ENCODE assay signal across 15 cellular contexts in genomic region chr12:105272814-105273416, GRCh38. TPM values are rescaled to one million over a fixed set of nuclear protein-coding genes. Genes with fewer than 3 reads are reported as not detected.
A peak's percentile ranks its signal among the peaks of the same experiment; 100 is the strongest.
DNase-seq lines count a peak whose midpoint lies in the region; ATAC-seq, FAIRE-seq and TF ChIP-seq lines count a peak whose summit lies in the region.
"Had no signal": no experiment of that assay in that cellular context is flagged by ENCODE, and none has a peak within 500 bp of the region (broad histone marks: within the 10 kb centered on the region; RNA-seq: fewer than 3 reads in every experiment).

No MANE protein-coding gene starts in this region.

- intact Hi-C loops in K562 (cut with micrococcal nuclease), result no loop called here
- intact Hi-C loops in A673 (cut with micrococcal nuclease; ENCODE audit: unreplicated experiment), result no loop called here

- H3K79me2 ChIP-seq in K562 (ENCODE audit: control insufficient read depth, insufficient read depth, low read length) (no peaks in the 10 kb centered on the region), keratinocyte (ENCODE audit: control insufficient read depth, insufficient read depth, low read length) (no peaks in the 10 kb centered on the region)

- H3K27ac ChIP-seq in K562 (ENCODE audit: extremely low read depth, low read depth, low read length) (no peak overlapping the region), keratinocyte (ENCODE audit: control insufficient read depth, insufficient read depth, low read length) (no peak overlapping the region), A673 (ENCODE audit: low read depth, low read length, poor library complexity, severe bottlenecking) (no peak overlapping the region)
- H3K27ac ChIP-seq: SK-N-MC had no signal

- FAIRE-seq in K562 (lab: Jason Lieb, UNC), result no peak
- peak; percentile 93 for FAIRE-seq in keratinocyte (lab: Jason Lieb, UNC)

- H3K4me1 ChIP-seq in HAP-1 (peaks cover 27% of the 10 kb centered on the region), K562 (replicated peaks in 1 of 2; ENCODE audit: control insufficient read depth in 2 of 2, insufficient read depth in 2 of 2, low read length in 2 of 2) (no peaks in the 10 kb centered on the region), keratinocyte (ENCODE audit: control insufficient read depth, extremely low read depth, insufficient read depth, low read length) (peaks cover 22% of the 10 kb centered on the region), A673 (ENCODE audit: insufficient read depth, low read length, poor library complexity, severe bottlenecking) (no peaks in the 10 kb centered on the region)

- no peak overlapping the region for H3K4me2 ChIP-seq in K562 (ENCODE audit: insufficient read depth, low read length)
- H3K4me2 ChIP-seq in keratinocyte (ENCODE audit: control insufficient read depth, extremely low read depth, insufficient read depth, low read depth, low read length), result peak overlapping the region; percentile 40

- TF ChIP-seq RAD21 in K562 (CRISPR knock-in tag; conservative IDR thresholded peaks at IDR 0.05 in 1 of 2, IDR thresholded peaks at IDR 0.05 in 1 of 2), result no peak

- H3K27me3 ChIP-seq in HAP-1 (ENCODE audit: low read depth) (no peaks in the 10 kb centered on the region), K562 (ENCODE audit: control insufficient read depth in 2 of 2, insufficient read depth in 2 of 2, low read length in 2 of 2) (peaks cover 0 to 3% of the 10 kb centered on the region in 2 experiments; a peak in 1 of 5 replicates), keratinocyte (ENCODE audit: control insufficient read depth, extremely low read depth, insufficient read depth, low read length) (no peaks in the 10 kb centered on the region), A673 (replicated peaks; ENCODE audit: insufficient read depth, low read depth, low read length, poor library complexity) (no peaks in the 10 kb centered on the region)

- CTCF ChIA-PET in K562 (lab: Yijun Ruan, JAX; ENCODE audit: low intra/inter-chr PET ratio), result no interaction called here
- CTCF ChIA-PET in A673 (lab: Charles Lee), result no interaction called here

- TF ChIP-seq CTCF in K562 (IDR thresholded peaks at IDR 0.05 in 2 of 3, conservative IDR thresholded peaks at IDR 0.05 in 1 of 3; ENCODE audit: insufficient read depth in 2 of 3, low read depth in 1 of 3, low read length in 3 of 3) (no peak), keratinocyte (optimal IDR thresholded peaks at IDR 0.05 in 1 of 3, IDR thresholded peaks at IDR 0.05 in 1 of 3, conservative IDR thresholded peaks at IDR 0.05 in 1 of 3; ENCODE audit: extremely low read depth in 1 of 3, insufficient read depth in 2 of 3, low read length in 3 of 3) (no peak), A673 (conservative IDR thresholded peaks at IDR 0.05; ENCODE audit: low read depth, low read length) (no peak)

- H3K9ac ChIP-seq in K562 (ENCODE audit: insufficient read depth in 1 of 2, low read depth in 2 of 2, low read length in 2 of 2), result no peak overlapping the region
- H3K9ac ChIP-seq in keratinocyte (ENCODE audit: control insufficient read depth, extremely low read depth, insufficient read depth, low read length), result no peak overlapping the region

- H3K36me3 ChIP-seq in HAP-1 (replicated peaks) (no peaks in the 10 kb centered on the region), K562 (ENCODE audit: control insufficient read depth, insufficient read depth, low read length) (no peaks in the 10 kb centered on the region), keratinocyte (ENCODE audit: control insufficient read depth in 2 of 2, extremely low read depth in 1 of 2, insufficient read depth in 2 of 2, low read length in 2 of 2) (no peaks in the 10 kb centered on the region), A673 (ENCODE audit: insufficient read depth, low read length, poor library complexity, severe bottlenecking) (no peaks in the 10 kb centered on the region)

- no peaks in the 10 kb centered on the region for H3K9me3 ChIP-seq in HAP-1
- no peaks in the 10 kb centered on the region for H3K9me3 ChIP-seq in K562 (replicated peaks; ENCODE audit: control insufficient read depth, insufficient read depth, low read depth, low read length)
- no peaks in the 10 kb centered on the region for H3K9me3 ChIP-seq in keratinocyte (ENCODE audit: control insufficient read depth, low read depth, low read length)
- H3K9me3 ChIP-seq in A673 (ENCODE audit: low read depth, low read length, poor library complexity, severe bottlenecking), result no peaks in the 10 kb centered on the region

- no peak for TF ChIP-seq POLR2A in K562 (conservative IDR thresholded peaks at IDR 0.05)

- POLR2A ChIA-PET in K562 (lab: Yijun Ruan, JAX), result no interaction called here
- POLR2A ChIA-PET in A673 (lab: Charles Lee; ENCODE audit: low non-redundant PET), result no interaction called here

- dilution Hi-C loops in keratinocyte (cut with MboI; ENCODE audit: extremely low pct_ligation_motif_present, low sequenced_read_pairs), result no loop called here

- H3K9me1 ChIP-seq in K562 (ENCODE audit: control insufficient read depth, insufficient read depth, low read length), result no peaks in the 10 kb centered on the region
- no peaks in the 10 kb centered on the region for H3K9me1 ChIP-seq in keratinocyte (ENCODE audit: control insufficient read depth, extremely low read depth, insufficient read depth, low read length)

- 0% methylated on average over 4 of the region's 4 CpGs for WGBS in K562 (ENCODE audit: insufficient coverage, low coverage, missing lambda C conversion rate)

- in situ Hi-C loops in HAP-1 (cut with MboI; ENCODE audit: low sequenced_read_pairs), result no loop called here
- in situ Hi-C loops in K562 (cut with MboI), result no loop called here

- ATAC-seq in K562, result no peak; the same call in 2 of the 3 replicates
- ATAC-seq in GM19395 (IDR thresholded peaks at IDR 0.05; ENCODE audit: unreplicated experiment), result no peak

- no peak overlapping the region for H2AFZ ChIP-seq in K562 (ENCODE audit: low read depth, low read length)
- peak overlapping the region; percentile 80 for H2AFZ ChIP-seq in keratinocyte (ENCODE audit: control insufficient read depth, low read length)

- no peak for TF ChIP-seq EP300 in K562 (IDR thresholded peaks at IDR 0.05; ENCODE audit: low read length)

- no peak overlapping the region for H3K4me3 ChIP-seq in HAP-1
- H3K4me3 ChIP-seq in K562, result no peak overlapping the region
- H3K4me3 ChIP-seq in keratinocyte (ENCODE audit: control insufficient read depth in 2 of 3, extremely low read depth in 1 of 3, insufficient read depth in 2 of 3, low read depth in 1 of 3, low read length in 3 of 3), result peak overlapping the region in 1 of 3 experiments; percentile 27
- H3K4me3 ChIP-seq in A673 (ENCODE audit: low read depth, low read length, poor library complexity, severe bottlenecking), result no peak overlapping the region
- H3K4me3 ChIP-seq: SK-N-MC had no signal

- BruUV-seq in K562 (replicated peaks; lab: Mats Ljungman, UMichigan) (no TSS peak), A673 (replicated peaks; lab: Mats Ljungman, UMichigan) (no TSS peak)

- H4K20me1 ChIP-seq in K562 (replicated peaks; ENCODE audit: control insufficient read depth, insufficient read depth, low read length) (no peaks in the 10 kb centered on the region), keratinocyte (ENCODE audit: control insufficient read depth, extremely low read depth, insufficient read depth, low read length) (no peaks in the 10 kb centered on the region)

- DNase-seq in DMS79 (lab: John Stamatoyannopoulos, UW) (peak; percentile 54), HAP-1 (ENCODE audit: low spot score in 2 of 2) (peak; percentile 4 to 37), K562 (ENCODE audit: extremely low read depth in 1 of 4, low spot score in 3 of 4) (peak in 3 of 4 experiments; percentile 13 to 24 (median 15)), keratinocyte (ENCODE audit: low read depth, low spot score) (peak; percentile 52), A673 (ENCODE audit: low spot score) (no peak), NCI-H748 (lab: John Stamatoyannopoulos, UW; ENCODE audit: unreplicated experiment) (no peak)
- DNase-seq: DND-41, H9, KBM-7, NCI-H2029, NCI-H774, OCI-M1, SHP77 had no signal

RNA-seq across cellular contexts. Expression of gene APPL2, which starts 36.9 kb away (rescaled TPM):
- total RNA-seq in K562 (2011; cell fraction: chromatin; rRNA removed; ENCODE audit: low replicate concordance), result 36.5 and 49.4 TPM in 2 replicates
- 18.5 and 19.7 TPM in 2 replicates for total RNA-seq in K562 (2011; cell fraction: nucleolus; rRNA removed)
- total RNA-seq in K562 (2011; cell fraction: nucleoplasm; rRNA removed), result 26.7 and 27.6 TPM in 2 replicates
- total RNA-seq in K562 (2014; rRNA removed) (3.8 and 5.2 TPM in 2 replicates), K562 (2014; rRNA removed; fragmentation: Illumina TruSeq; extraction: Trizol) (8.2 and 8.5 TPM in 2 replicates), K562 (2015; rRNA removed; fragmentation: Illumina TruSeq; extraction: Trizol) (6.7 and 9.0 TPM in 2 replicates), K562 (2021) (7.5 and 8.0 TPM in 2 replicates), A673 (2021) (26.7 and 33.7 TPM in 2 replicates)
- polyA plus RNA-seq in K562 (2011; rRNA removed) (11.4 and 14.4 TPM in 2 replicates), K562 (2014; fragmentation: Illumina TruSeq; extraction: Trizol) (7.8 and 13.6 TPM in 2 replicates), K562 (2014; fragmentation: Nextera tagmentation; extraction: Ambion mirVana) (1 to 10 TPM; 2.1 to 3.3 TPM), K562 (2014; rRNA removed) (8.6 and 8.9 TPM in 2 replicates), keratinocyte (16.2 to 26.1 TPM (median 22.2 TPM) in 3 replicates)
- polyA plus RNA-seq in K562 (2011; cell fraction: cytosol; rRNA removed), result 2.9 and 4.0 TPM in 2 replicates
- 17.1 and 23.1 TPM in 2 replicates for polyA plus RNA-seq in K562 (2011; cell fraction: nucleus; rRNA removed)
- polyA plus RNA-seq in K562 (2012), result 4.4 and 9.0 TPM in 2 replicates
- polyA minus RNA-seq in K562 (2011; rRNA and poly(A)+ RNA removed), result 12.3 and 13.4 TPM in 2 replicates
- polyA minus RNA-seq in K562 (2011; cell fraction: cytosol; rRNA and poly(A)+ RNA removed), result 3.7 and 4.1 TPM in 2 replicates
- polyA minus RNA-seq in K562 (2011; cell fraction: nucleus; rRNA and poly(A)+ RNA removed), result 13.3 and 16.4 TPM in 2 replicates
- 94.4 TPM for polyA plus RNA-seq in keratinocyte (2011; ENCODE audit: low read depth)
- polyA plus RNA-seq in keratinocyte (2011; cell fraction: cytosol; rRNA removed), result 15.9 and 18.4 TPM in 2 replicates
- polyA plus RNA-seq in keratinocyte (2011; cell fraction: nucleus; rRNA removed), result 36.4 and 43.4 TPM in 2 replicates
- 13.3 and 45.4 TPM in 2 replicates for polyA plus RNA-seq in keratinocyte (2012; ENCODE audit: low replicate concordance)
- polyA minus RNA-seq in keratinocyte, result 6.3 to 24.5 TPM (median 14.3 TPM) in 3 replicates
- 14.8 TPM for polyA minus RNA-seq in keratinocyte (2011; cell fraction: cytosol; rRNA and poly(A)+ RNA removed)
- 14.1 and 23.2 TPM in 2 replicates for polyA minus RNA-seq in keratinocyte (2011; cell fraction: nucleus; rRNA and poly(A)+ RNA removed)

RNA-seq across cellular contexts. Expression of gene C12orf75, which starts 57.6 kb away (rescaled TPM):
- total RNA-seq in K562 (2011; cell fraction: chromatin; rRNA removed; ENCODE audit: low replicate concordance), result 0.88 TPM in 1 of 2 replicates, not detected in the other
- total RNA-seq in K562 (2011; cell fraction: nucleolus; rRNA removed), result not detected in 2 replicates
- not detected in 2 replicates for total RNA-seq in K562 (2011; cell fraction: nucleoplasm; rRNA removed)
- total RNA-seq in K562 (2014; rRNA removed) (not detected in 2 replicates), K562 (2014; rRNA removed; fragmentation: Illumina TruSeq; extraction: Trizol) (0.29 and 0.36 TPM in 2 replicates), K562 (2015; rRNA removed; fragmentation: Illumina TruSeq; extraction: Trizol) (not detected in 2 replicates), K562 (2021) (0.56 and 0.80 TPM in 2 replicates), A673 (2021) (46.0 and 47.4 TPM in 2 replicates)
- polyA plus RNA-seq in K562 (2011; rRNA removed) (0.28 and 0.82 TPM in 2 replicates), K562 (2014; fragmentation: Illumina TruSeq; extraction: Trizol) (0.16 and 0.29 TPM in 2 replicates), K562 (2014; fragmentation: Nextera tagmentation; extraction: Ambion mirVana) (under 1 TPM in 1 of 2 experiments, not detected in 1; 0.06 TPM), K562 (2014; rRNA removed) (0.16 TPM in 1 of 2 replicates, not detected in the other), keratinocyte (114 to 160 TPM (median 123 TPM) in 3 replicates)
- polyA plus RNA-seq in K562 (2011; cell fraction: cytosol; rRNA removed), result 0.15 and 0.40 TPM in 2 replicates
- polyA plus RNA-seq in K562 (2011; cell fraction: nucleus; rRNA removed), result 0.34 TPM in 1 of 2 replicates, not detected in the other
- polyA plus RNA-seq in K562 (2012), result 0.23 and 0.25 TPM in 2 replicates
- 0.49 TPM in 1 of 2 replicates, not detected in the other for polyA minus RNA-seq in K562 (2011; rRNA and poly(A)+ RNA removed)
- polyA minus RNA-seq in K562 (2011; cell fraction: cytosol; rRNA and poly(A)+ RNA removed), result 1.3 TPM in 1 of 2 replicates, not detected in the other
- polyA minus RNA-seq in K562 (2011; cell fraction: nucleus; rRNA and poly(A)+ RNA removed), result not detected in 2 replicates
- 16.9 TPM for polyA plus RNA-seq in keratinocyte (2011; ENCODE audit: low read depth)
- 159 and 285 TPM in 2 replicates for polyA plus RNA-seq in keratinocyte (2011; cell fraction: cytosol; rRNA removed)
- 40.4 and 50.7 TPM in 2 replicates for polyA plus RNA-seq in keratinocyte (2011; cell fraction: nucleus; rRNA removed)
- 33.3 and 120 TPM in 2 replicates for polyA plus RNA-seq in keratinocyte (2012; ENCODE audit: low replicate concordance)
- polyA minus RNA-seq in keratinocyte, result 6.0 to 46.7 TPM (median 32.0 TPM) in 3 replicates
- polyA minus RNA-seq in keratinocyte (2011; cell fraction: cytosol; rRNA and poly(A)+ RNA removed), result 82.7 TPM
- 12.0 and 18.7 TPM in 2 replicates for polyA minus RNA-seq in keratinocyte (2011; cell fraction: nucleus; rRNA and poly(A)+ RNA removed)

Comparison
In these comparisons a context has a peak if more than half of its experiments do, and no peak if none do; other contexts are left out.
1. DNase-seq: peak in DMS79 (single experiment), HAP-1 (2 of 2), K562 (3 of 4) and keratinocyte (single experiment); none in A673 (single experiment) and NCI-H748 (single experiment).
2. RNA of gene C12orf75, which starts 57.6 kb away (total RNA-seq): 46.0 to 47.4 TPM in A673; 0.29 to 0.88 TPM in K562; every median in the first group is over 10 times any median in the second.